Comparison of ENCODE assay signal across 32 cellular contexts in the genomic region with DNA sequence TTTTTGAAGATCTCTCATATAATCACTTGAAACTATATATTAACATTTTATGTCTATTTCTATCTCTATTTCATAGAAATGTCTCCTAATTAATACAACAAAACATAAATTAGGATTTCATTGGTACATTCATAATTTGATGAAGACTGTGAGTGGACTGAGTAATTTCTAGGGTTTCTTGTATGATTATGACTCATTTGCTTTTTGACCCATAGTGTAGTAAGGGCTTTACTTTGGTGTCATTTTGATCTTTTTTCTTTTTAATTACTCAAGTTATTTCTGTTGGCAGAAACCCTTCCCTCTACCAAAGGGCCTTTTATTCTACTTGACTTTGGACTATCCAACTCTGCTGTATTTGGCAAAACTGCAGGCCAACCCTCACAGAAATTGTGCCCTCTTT.
"Had no signal": no experiment of that assay in that cellular context is flagged by ENCODE, and none has a peak within 500 bp of the region (broad histone marks: within the 10 kb centered on the region; RNA-seq: fewer than 3 reads in every experiment).

No MANE protein-coding gene starts in this region.

- H3K9me3 ChIP-seq: adrenal gland, ascending aorta, body of pancreas had no signal

- H3K27ac ChIP-seq: adrenal gland, ascending aorta, body of pancreas, brain microvascular endothelial cell, breast epithelium, cardiac muscle cell had no signal

- FAIRE-seq: bronchial epithelial cell had no signal

- H3K4me3 ChIP-seq: adrenal gland, ascending aorta, body of pancreas, breast epithelium, cardiac muscle cell had no signal

- H3K36me3 ChIP-seq: adrenal gland, ascending aorta, brain microvascular endothelial cell, breast epithelium, cardiac muscle cell had no signal

- DNase-seq: activated effector memory CD4-positive, alpha-beta T cell treated with anti-CD3 and anti-CD28 coated beads, Interleukin-2, amount 50 U/mL, for 16 hours; activated effector memory CD4-positive, alpha-beta T cell treated with Interleukin-2 at 50 U/mL for 16 hours; activated gamma-delta T cell; activated gamma-delta T cell treated with Interleukin-2 at 50 U/mL for 16 hours; activated naive CD4-positive, alpha-beta T cell; activated naive CD4-positive, alpha-beta T cell treated with anti-CD3 and anti-CD28 coated beads for 36 hours; activated naive CD4-positive, alpha-beta T cell treated with anti-CD3 and anti-CD28 coated beads, Interleukin-2, amount 10 ng/mL, durations not matched to agents 7 days and 5 days; activated naive CD4-positive, alpha-beta T cell treated with anti-CD3 and anti-CD28 coated beads, Interleukin-2, amount 50 U/mL, for 16 hours; activated naive CD4-positive, alpha-beta T cell treated with Interleukin-2 at 50 U/mL for 16 hours; activated naive CD8-positive, alpha-beta T cell treated with anti-CD3 and anti-CD28 coated beads for 36 hours; activated naive CD8-positive, alpha-beta T cell treated with anti-CD3 and anti-CD28 coated beads, Interleukin-2, amount 10 ng/mL, durations not matched to agents 7 days and 5 days; activated naive CD8-positive, alpha-beta T cell treated with anti-CD3 and anti-CD28 coated beads, Interleukin-2, amount 50 U/mL, for 24 hours; activated T-cell treated with anti-CD3 and anti-CD28 coated beads, Interleukin-2, amount 50 U/mL, for 1 hour; activated T-cell treated with anti-CD3 and anti-CD28 coated beads, Interleukin-2, amount 50 U/mL, for 24 hours; activated T-cell treated with anti-CD3 and anti-CD28 coated beads, Interleukin-2, amount 50 U/mL, for 4 hours; activated T-cell treated with anti-CD3 and anti-CD28 coated beads, Interleukin-2, amount 50 U/mL, for 48 hours; activated T-cell treated with anti-CD3 and anti-CD28 coated beads, Interleukin-2, amount 50 U/mL, for 72 hours; adrenal gland; amniotic stem cell; amygdala; anterior cingulate cortex; aorta; body of pancreas; brain microvascular endothelial cell; central memory CD4-positive, alpha-beta T cell; cerebellar nuclear complex had no signal

- H3K27me3 ChIP-seq: ascending aorta, body of pancreas, brain microvascular endothelial cell, cardiac muscle cell had no signal

- H3K4me1 ChIP-seq: adrenal gland, ascending aorta, body of pancreas, breast epithelium had no signal

- ATAC-seq: activated naive CD4-positive, alpha-beta T cell treated with anti-CD3 and anti-CD28 coated beads, Interleukin-2, amount 50 U/mL, for 72 hours; activated naive CD8-positive, alpha-beta T cell treated with anti-CD3 and anti-CD28 coated beads, Interleukin-2, amount 50 U/mL, for 24 hours; activated T-cell treated with anti-CD3 and anti-CD28 coated beads, Interleukin-2, amount 50 U/mL, for 4 hours; activated T-cell treated with anti-CD3 and anti-CD28 coated beads, Interleukin-2, amount 50 U/mL, for 72 hours; activated T-helper 17 cell treated with anti-CD3 and anti-CD28 coated beads, Interleukin-2, amount 50 U/mL, for 72 hours; body of pancreas had no signal
